ENCODE assay signal across 11 cellular contexts in the genomic region with DNA sequence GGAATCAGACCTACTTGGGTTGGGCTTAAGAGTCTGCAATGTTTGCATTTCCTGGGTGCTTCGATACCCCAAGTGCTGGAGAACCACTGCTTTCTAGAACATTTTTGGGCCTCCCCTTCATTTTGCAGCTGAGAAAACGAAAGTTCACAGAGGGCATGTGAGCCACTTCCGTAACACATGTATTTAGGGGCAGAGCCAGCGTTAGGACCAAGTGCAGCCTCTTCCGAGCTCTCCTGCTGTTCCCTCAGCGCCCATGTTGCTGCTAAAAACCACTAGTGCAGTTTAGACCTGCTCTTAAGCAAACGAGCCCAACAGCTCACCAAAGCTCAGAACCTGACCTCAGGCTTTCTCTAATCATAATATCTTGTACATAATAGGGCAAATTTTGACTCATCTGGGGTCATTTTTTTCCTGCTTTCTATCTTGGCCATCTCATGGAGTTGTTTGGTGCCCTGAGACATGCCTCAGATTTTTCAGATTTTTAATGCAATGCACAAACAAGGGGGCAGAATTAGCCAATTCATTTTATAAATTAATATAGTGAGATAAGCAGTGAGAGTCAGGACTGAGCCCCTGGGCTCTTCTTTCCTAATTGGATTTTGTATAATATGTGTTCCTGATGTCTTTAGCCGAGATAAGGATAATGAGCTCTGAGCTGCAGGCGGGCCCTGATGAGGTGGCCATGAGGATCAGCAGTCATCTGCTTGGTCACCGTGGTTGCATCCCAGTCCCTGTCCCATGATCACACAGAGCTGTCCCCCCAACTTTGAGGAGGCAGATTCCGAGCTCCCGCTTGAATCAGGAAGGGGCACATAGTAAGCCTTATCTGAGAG. TPM values are rescaled to one million over a fixed set of nuclear protein-coding genes. Genes with fewer than 3 reads are reported as not detected.
DNase-seq lines count a peak whose midpoint lies in the region; ATAC-seq and TF ChIP-seq lines count a peak whose summit lies in the region.
"Had no signal": no experiment of that assay in that cellular context is flagged by ENCODE, and none has a peak within 500 bp of the region (broad histone marks: within the 10 kb centered on the region; RNA-seq: fewer than 3 reads in every experiment).

No MANE protein-coding gene starts in this region.

- no peaks in the 10 kb centered on the region for H3K9me3 Mint-ChIP-seq in activated T-cell treated with anti-CD3 and anti-CD28 coated beads, Interleukin-2, amount 50 U/mL, for 4 hours
- H3K9me3 Mint-ChIP-seq: naive B cell had no signal

- H3K4me3 Mint-ChIP-seq in activated T-cell treated with anti-CD3 and anti-CD28 coated beads, Interleukin-2, amount 50 U/mL, for 4 hours = peak overlapping the region; percentile 68

- no peaks in the 10 kb centered on the region for H4K20me1 ChIP-seq in KMS-11 (ENCODE audit: insufficient read depth)

- peak; percentile 59 to 70 for ATAC-seq in activated T-cell treated with anti-CD3 and anti-CD28 coated beads, Interleukin-2, amount 50 U/mL, for 4 hours
- peak; percentile 67 for ATAC-seq in left lung

- H3K27ac ChIP-seq in A673 (ENCODE audit: low read depth, low read length, poor library complexity, severe bottlenecking) (peak overlapping the region; percentile 56), KMS-11 (peak overlapping the region; percentile 65), left lung (peak overlapping the region; percentile 28 to 49)

- no peak overlapping the region for H3K4me3 ChIP-seq in A673 (ENCODE audit: low read depth, low read length, poor library complexity, severe bottlenecking)
- H3K4me3 ChIP-seq in KMS-11 (IDR thresholded peaks at IDR 0.05; ENCODE audit: insufficient read depth, low read depth, low read length) = no peak overlapping the region
- H3K4me3 ChIP-seq in left lung = no peak overlapping the region

- no peaks in the 10 kb centered on the region for H3K27me3 Mint-ChIP-seq in activated T-cell treated with anti-CD3 and anti-CD28 coated beads, Interleukin-2, amount 50 U/mL, for 4 hours (ENCODE audit: low read depth)

- peaks cover 56% of the 10 kb centered on the region for H3K79me2 ChIP-seq in KMS-11 (ENCODE audit: insufficient read depth, low read depth)

- peak overlapping the region; percentile 19; the same call in 1 of the 2 replicates for H2AFZ ChIP-seq in KMS-11 (ENCODE audit: low read depth)

- no peaks in the 10 kb centered on the region for H3K27me3 ChIP-seq in A673 (replicated peaks; ENCODE audit: insufficient read depth, low read depth, low read length, poor library complexity)
- no peaks in the 10 kb centered on the region for H3K27me3 ChIP-seq in KMS-11 (ENCODE audit: insufficient read depth, low read depth)
- no peaks in the 10 kb centered on the region for H3K27me3 ChIP-seq in left lung

- CTCF ChIA-PET in A673 (lab: Charles Lee) = no interaction called here

- peaks cover 34% of the 10 kb centered on the region for H3K4me1 ChIP-seq in A673 (ENCODE audit: insufficient read depth, low read length, poor library complexity, severe bottlenecking)
- H3K4me1 ChIP-seq in KMS-11 (ENCODE audit: low read depth, poor library complexity, severe bottlenecking) = peaks cover 65% of the 10 kb centered on the region
- H3K4me1 ChIP-seq in left lung = peaks cover 37 to 73% of the 10 kb centered on the region in 2 donors

- peaks cover 65% of the 10 kb centered on the region for H3K4me1 Mint-ChIP-seq in activated T-cell treated with anti-CD3 and anti-CD28 coated beads, Interleukin-2, amount 50 U/mL, for 4 hours (ENCODE audit: low read depth)

- in situ Hi-C loops in ACHN (cut with HindIII; ENCODE audit: low pct_ligation_motif_present, low pct_unique_long_range_greater_than_20kb, low sequenced_read_pairs) = no loop called here

- intact Hi-C loops in A673 (cut with micrococcal nuclease; ENCODE audit: unreplicated experiment) = no loop called here
- intact Hi-C loops in left lung (cut with DNase I) = no loop called here

- DNase-seq in A673 (ENCODE audit: low spot score) (no peak), left lung (no peak), ACHN (no peak), HT-29 (ENCODE audit: low spot score) (no peak), middle frontal gyrus (ENCODE audit: extremely low spot score, low spot score) (no peak), NCI-H524 (lab: John Stamatoyannopoulos, UW) (no peak)
- DNase-seq in activated T-cell treated with anti-CD3 and anti-CD28 coated beads, Interleukin-2, amount 50 U/mL, for 4 hours = no peak
- DNase-seq: caudate nucleus, naive B cell, NCI-H510A treated with DMSO at 0.1 percent for 48 hours had no signal

- H3K36me3 ChIP-seq in A673 (ENCODE audit: insufficient read depth, low read length, poor library complexity, severe bottlenecking) (no peaks in the 10 kb centered on the region), KMS-11 (ENCODE audit: insufficient read depth) (no peaks in the 10 kb centered on the region), left lung (peaks cover 0 to 4% of the 10 kb centered on the region in 2 donors)

- H3K9me3 ChIP-seq in A673 (ENCODE audit: low read depth, low read length, poor library complexity, severe bottlenecking) = no peaks in the 10 kb centered on the region
- no peaks in the 10 kb centered on the region for H3K9me3 ChIP-seq in left lung

- peak overlapping the region; percentile 26; the same call in 1 of the 2 replicates for H3K9ac ChIP-seq in KMS-11

- H3K36me3 Mint-ChIP-seq in activated T-cell treated with anti-CD3 and anti-CD28 coated beads, Interleukin-2, amount 50 U/mL, for 4 hours (ENCODE audit: insufficient read depth) = peaks cover 3% of the 10 kb centered on the region
- H3K36me3 Mint-ChIP-seq: naive B cell had no signal

- H3K4me2 ChIP-seq in KMS-11 = peak overlapping the region; percentile 65

- no TSS peak for BruUV-seq in A673 (replicated peaks; lab: Mats Ljungman, UMichigan)

- no peak for TF ChIP-seq CTCF in A673 (conservative IDR thresholded peaks at IDR 0.05; ENCODE audit: low read depth, low read length)
- no peak for TF ChIP-seq CTCF in KMS-11 (conservative IDR thresholded peaks at IDR 0.05; ENCODE audit: low read depth, low read length)
- no peak for TF ChIP-seq CTCF in left lung (IDR thresholded peaks at IDR 0.05)

- POLR2A ChIA-PET in A673 (lab: Charles Lee; ENCODE audit: low non-redundant PET) = interaction anchor here (0.6 kb wide), 1 partner anchor 1113 kb away, joined by 5 read pairs; no protein-coding TSS in a partner anchor

RNA-seq across cellular contexts. Expression of a gene that starts 12.9 kb away (rescaled TPM):
- total RNA-seq in A673 (2021) (56.5 and 57.6 TPM in 2 replicates), left lung (10 to 100 TPM; 43.1 to 49.9 TPM)
- 10 to 100 TPM; 14.7 to 21.6 (median 15.8) TPM for total RNA-seq in activated T-cell treated with anti-CD3 and anti-CD28 coated beads, Interleukin-2, amount 50 U/mL, for 4 hours
- total RNA-seq in HT-29 (2014; rRNA removed; shearing (Covaris generic)) = 15.3 and 18.5 TPM in 2 replicates
